Comparison of ENCODE assay signal across 30 cellular contexts in genomic region chr10:73519336-73519735, GRCh38.
"Had no signal": no experiment of that assay in that cellular context is flagged by ENCODE, and none has a peak within 500 bp of the region (broad histone marks: within the 10 kb centered on the region; RNA-seq: fewer than 3 reads in every experiment).

No MANE protein-coding gene starts in this region.

- H3K27me3 Mint-ChIP-seq: naive thymus-derived CD4-positive, alpha-beta T cell; progenitor cell of endocrine pancreas; stimulated activated naive B cell treated with anti-CD40 and anti-IgM and Interleukin-4, amounts not matched to agents 10 μg/mL and 1 μg/mL and 100 μg/mL, for 72 hours; stimulated activated naive CD8-positive, alpha-beta T cell treated with anti-CD3 and anti-CD28 coated beads, Interleukin-15, Interleukin-2, amounts not matched to agents 100 ng/mL and 50 ng/mL, for 24 hours had no signal

- H3K79me2 ChIP-seq: parathyroid adenoma had no signal

- H3K27ac Mint-ChIP-seq: naive thymus-derived CD4-positive, alpha-beta T cell; natural killer cell; nephron; neural progenitor cell; progenitor cell of endocrine pancreas; stimulated activated effector memory CD8-positive, alpha-beta T cell treated with anti-CD3 and anti-CD28 coated beads, Interleukin-12 subunit alpha, Interleukin-12 subunit beta, amount 100 ng/mL, for 72 hours; stimulated activated naive B cell treated with anti-CD40 and anti-IgM and Interleukin-4, amounts not matched to agents 10 μg/mL and 1 μg/mL and 100 μg/mL, for 72 hours; stimulated activated naive CD8-positive, alpha-beta T cell treated with anti-CD3 and anti-CD28 coated beads, Interleukin-15, Interleukin-2, amounts not matched to agents 100 ng/mL and 50 ng/mL, for 24 hours had no signal

- H3K4me1 Mint-ChIP-seq: naive thymus-derived CD4-positive, alpha-beta T cell; natural killer cell; nephron; neural progenitor cell; stimulated activated effector memory CD8-positive, alpha-beta T cell treated with anti-CD3 and anti-CD28 coated beads, Interleukin-12 subunit alpha, Interleukin-12 subunit beta, amount 100 ng/mL, for 72 hours; stimulated activated naive B cell treated with anti-CD40 and anti-IgM and Interleukin-4, amounts not matched to agents 10 μg/mL and 1 μg/mL and 100 μg/mL, for 72 hours had no signal

- H3K27me3 ChIP-seq: neural progenitor cell, ovary, right lobe of liver, spleen, stomach, thyroid gland, tibial nerve, upper lobe of left lung, vagina had no signal

- H3K36me3 ChIP-seq: ovary, right lobe of liver had no signal

- H3K4me3 Mint-ChIP-seq: naive thymus-derived CD4-positive, alpha-beta T cell; natural killer cell; nephron; neural progenitor cell; stimulated activated effector memory CD8-positive, alpha-beta T cell treated with anti-CD3 and anti-CD28 coated beads, Interleukin-12 subunit alpha, Interleukin-12 subunit beta, amount 100 ng/mL, for 72 hours; stimulated activated naive B cell treated with anti-CD40 and anti-IgM and Interleukin-4, amounts not matched to agents 10 μg/mL and 1 μg/mL and 100 μg/mL, for 72 hours; stimulated activated naive CD8-positive, alpha-beta T cell treated with anti-CD3 and anti-CD28 coated beads, Interleukin-15, Interleukin-2, amounts not matched to agents 100 ng/mL and 50 ng/mL, for 24 hours had no signal

- H2AFZ ChIP-seq: neural progenitor cell, parathyroid adenoma had no signal

- H3K9me3 Mint-ChIP-seq: naive thymus-derived CD4-positive, alpha-beta T cell; natural killer cell; nephron; neural progenitor cell; stimulated activated effector memory CD8-positive, alpha-beta T cell treated with anti-CD3 and anti-CD28 coated beads, Interleukin-12 subunit alpha, Interleukin-12 subunit beta, amount 100 ng/mL, for 72 hours; stimulated activated naive B cell treated with anti-CD40 and anti-IgM and Interleukin-4, amounts not matched to agents 10 μg/mL and 1 μg/mL and 100 μg/mL, for 72 hours; stimulated activated naive CD8-positive, alpha-beta T cell treated with anti-CD3 and anti-CD28 coated beads, Interleukin-15, Interleukin-2, amounts not matched to agents 100 ng/mL and 50 ng/mL, for 24 hours had no signal

- H3K27ac ChIP-seq: neural progenitor cell, ovary, parathyroid adenoma, psoas muscle, right lobe of liver, skin epidermis, spleen, stomach, thoracic aorta, thyroid gland, tibial nerve, upper lobe of left lung, vagina had no signal

- H3K4me2 ChIP-seq: neural progenitor cell, smooth muscle cell had no signal

- H3K36me3 Mint-ChIP-seq: natural killer cell had no signal

- H3K4me3 ChIP-seq: neural progenitor cell, ovary, psoas muscle, right lobe of liver, skin epidermis, smooth muscle cell, spleen, stomach, thoracic aorta, thyroid gland, tibial nerve, upper lobe of left lung, vagina had no signal

- DNase-seq: naive thymus-derived CD4-positive, alpha-beta T cell; natural killer cell; occipital lobe; ovary; posterior cingulate gyrus; psoas muscle; right cardiac atrium; right lobe of liver; spleen; stimulated activated CD4-positive, alpha-beta T cell treated with anti-CD3 and anti-CD28 coated beads, Interleukin-12 subunit alpha, Interleukin-12 subunit beta, amount 100 ng/mL, for 4 hours; stimulated activated CD4-positive, alpha-beta T cell treated with anti-CD3 and anti-CD28 coated beads, Interleukin-1b, Interleukin-23, amount 100 ng/mL, for 48 hours; stimulated activated CD4-positive, alpha-beta T cell treated with anti-CD3 and anti-CD28 coated beads, Interleukin-2, amount 100 ng/mL, for 48 hours; stimulated activated CD4-positive, alpha-beta T cell treated with anti-CD3 and anti-CD28 coated beads, Interleukin-4, amount 100 ng/mL, for 24 hours; stimulated activated naive B cell treated with anti-CD40 and anti-IgM and Interleukin-4, amounts not matched to agents 10 μg/mL and 1 μg/mL and 100 μg/mL, for 72 hours; stimulated activated naive CD4-positive, alpha-beta T cell treated with Interleukin-2 at 50 U/mL for 16 hours; stomach; thyroid gland; trophoblast cell; upper lobe of left lung had no signal

- H3K4me1 ChIP-seq: neural progenitor cell, parathyroid adenoma, psoas muscle, right lobe of liver, spleen, stomach, thyroid gland, tibial nerve, upper lobe of left lung, vagina had no signal

- ATAC-seq: naive thymus-derived CD4-positive, alpha-beta T cell; natural killer cell; psoas muscle; right cardiac atrium; right lobe of liver; stimulated activated effector memory CD8-positive, alpha-beta T cell treated with anti-CD3 and anti-CD28 coated beads, Interleukin-12 subunit alpha, Interleukin-12 subunit beta, amount 100 ng/mL, for 72 hours; stimulated activated naive B cell treated with anti-CD40 and anti-IgM and Interleukin-4, amounts not matched to agents 10 μg/mL and 1 μg/mL and 100 μg/mL, for 72 hours had no signal
